8 cellular contexts compared by ENCODE assay signal in genomic region chr16:30760577-30761426, GRCh38. TPM values are rescaled to one million over a fixed set of nuclear protein-coding genes. Genes with fewer than 3 reads are reported as not detected.
A peak's percentile ranks its signal among the peaks of the same experiment; 100 is the strongest.
DNase-seq lines count a peak whose midpoint lies in the region; ATAC-seq and TF ChIP-seq lines count a peak whose summit lies in the region.

No MANE protein-coding gene starts in this region.

- TF ChIP-seq CTCF in PC-3 (conservative IDR thresholded peaks at IDR 0.05; ENCODE audit: low read depth, low read length) (no peak), ovary (IDR thresholded peaks at IDR 0.05) (no peak)

- CTCF ChIA-PET in PC-3 (lab: Charles Lee), result interaction anchor here (0.6 kb wide), 1 partner anchor 233 kb away, joined by 13 read pairs; no protein-coding TSS in a partner anchor

- no TSS peak for BruUV-seq in PC-3 (replicated peaks; lab: Mats Ljungman, UMichigan)

- peak overlapping the region; percentile 82 for H3K4me3 ChIP-seq in PC-3 (ENCODE audit: low read length)
- H3K4me3 ChIP-seq in esophagus (ENCODE audit: low read depth in 1 of 2, low read length in 2 of 2), result peak overlapping the region; percentile 88 to 91
- H3K4me3 ChIP-seq in ovary, result peak overlapping the region; percentile 63

- no peak for TF ChIP-seq POLR2A in ovary (IDR thresholded peaks at IDR 0.05)

- H3K27ac ChIP-seq in PC-3 (ENCODE audit: low read length) (no peak overlapping the region), esophagus (ENCODE audit: low read depth in 2 of 2, low read length in 1 of 2) (peak overlapping the region in 1 of 2 donors; percentile 63), ovary (no peak overlapping the region)

- peaks cover 4% of the 10 kb centered on the region; the same call in 1 of the 2 replicates for H4K20me1 ChIP-seq in PC-3 (ENCODE audit: low read length)

- no peak; the same call in 1 of the 2 replicates for ATAC-seq in PC-3
- ATAC-seq in GM21786 (IDR thresholded peaks at IDR 0.05; ENCODE audit: unreplicated experiment), result no peak

- peak overlapping the region; percentile 78 for H2AFZ ChIP-seq in PC-3 (ENCODE audit: low read length)

- peak overlapping the region; percentile 89; the same call in 1 of the 2 replicates for H3K9ac ChIP-seq in ES-I3 (ENCODE audit: low read depth, low read length)
- peak overlapping the region; percentile 71 for H3K9ac ChIP-seq in PC-3 (ENCODE audit: low read length)

- no peak for DNase-seq in PC-3
- peak in 1 of 5 donors; percentile 21 for DNase-seq in ovary
- DNase-seq in NCI-H2029 treated with DMSO at 0.1 percent for 48 hours (lab: John Stamatoyannopoulos, UW), result no peak
- no peak for DNase-seq in SKM-1 (lab: John Stamatoyannopoulos, UW; ENCODE audit: unreplicated experiment)
- no peak for DNase-seq in GOT3 (lab: John Stamatoyannopoulos, UW)

- intact Hi-C loops in PC-3 (cut with micrococcal nuclease) (loop anchor here (5.0 kb wide), 1 partner anchor 104 kb away; the partner anchor contains the start of gene FBRS), ovary (cut with DNase I) (no loop called here)

- peak overlapping the region; percentile 93 for H3K4me2 ChIP-seq in PC-3 (ENCODE audit: low read length)

- H3F3A ChIP-seq in PC-3 (ENCODE audit: low read length, unreplicated experiment), result no peaks in the 10 kb centered on the region

- H3K9me3 ChIP-seq in ES-I3 (ENCODE audit: control insufficient read depth, insufficient read depth, low read length) (no peaks in the 10 kb centered on the region), PC-3 (ENCODE audit: low read length) (no peaks in the 10 kb centered on the region), esophagus (ENCODE audit: control insufficient read depth in 2 of 2, insufficient read depth in 1 of 2, low read depth in 1 of 2, low read length in 1 of 2) (no peaks in the 10 kb centered on the region), ovary (no peaks in the 10 kb centered on the region)

- H3K36me3 ChIP-seq in ES-I3 (ENCODE audit: insufficient read depth, low read length), result peaks cover 13% of the 10 kb centered on the region; the same call in 1 of the 2 replicates
- H3K36me3 ChIP-seq in PC-3 (ENCODE audit: low read depth, low read length), result peaks cover 15% of the 10 kb centered on the region; the same call in 1 of the 2 replicates
- peaks cover 3 to 30% of the 10 kb centered on the region in 2 donors for H3K36me3 ChIP-seq in esophagus (ENCODE audit: control insufficient read depth in 2 of 2, insufficient read depth in 2 of 2, low read length in 1 of 2)
- no peaks in the 10 kb centered on the region for H3K36me3 ChIP-seq in ovary

- TF ChIP-seq EP300 in ovary (IDR thresholded peaks at IDR 0.05), result no peak

- H3K27me3 ChIP-seq in PC-3 (ENCODE audit: low read length), result no peaks in the 10 kb centered on the region
- no peaks in the 10 kb centered on the region for H3K27me3 ChIP-seq in esophagus (ENCODE audit: control insufficient read depth in 1 of 2, insufficient read depth in 2 of 2, low read length in 2 of 2)
- H3K27me3 ChIP-seq in ovary, result no peaks in the 10 kb centered on the region

- POLR2A ChIA-PET in PC-3 (lab: Charles Lee; ENCODE audit: unreplicated experiment), result interaction anchor here (0.5 kb wide), 1 partner anchor 22 kb away, joined by 3 read pairs; no protein-coding TSS in a partner anchor

- 28% methylated on average over 26 of the region's 26 CpGs for WGBS in esophagus, 2 donors
- WGBS in ovary, 3 donors, result 19 to 27% (median 24%) methylated on average over 23 to 26 of the region's 26 CpGs

- H3K79me2 ChIP-seq in PC-3 (ENCODE audit: low read length), result peaks cover 33% of the 10 kb centered on the region

- no peaks in the 10 kb centered on the region for H3K9me2 ChIP-seq in PC-3 (replicated peaks; ENCODE audit: low read length)

- peaks cover 8% of the 10 kb centered on the region; the same call in 1 of the 2 replicates for H3K4me1 ChIP-seq in ES-I3 (ENCODE audit: insufficient read depth, low read length)
- H3K4me1 ChIP-seq in PC-3 (ENCODE audit: insufficient read depth, low read length), result peaks cover 20% of the 10 kb centered on the region
- peaks cover 0 to 13% of the 10 kb centered on the region in 2 donors for H3K4me1 ChIP-seq in esophagus (ENCODE audit: control insufficient read depth in 2 of 2, insufficient read depth in 2 of 2, low read length in 1 of 2)
- H3K4me1 ChIP-seq in ovary (ENCODE audit: insufficient read depth), result peaks cover 6% of the 10 kb centered on the region

RNA-seq across cellular contexts. Expression of gene CFAP119, which starts 1.1 kb away (rescaled TPM):
- 8.6 and 9.6 TPM in 2 replicates for total RNA-seq in PC-3 (2014; rRNA removed)
- 1 to 10 TPM; 3.5 to 6.2 TPM for polyA plus RNA-seq in esophagus
- 10 to 100 TPM in 1 of 7 donors, 1 to 10 TPM in 6; 1.2 to 27.0 (median 5.1) TPM for total RNA-seq in ovary
- polyA plus RNA-seq in ovary, result 1 to 10 TPM; 2.1 to 4.6 TPM

RNA-seq across cellular contexts. Expression of gene RNF40, which starts 1.3 kb away (rescaled TPM):
- total RNA-seq in PC-3 (2014; rRNA removed) (64.1 and 80.2 TPM in 2 replicates), ovary (100 to 1,000 TPM in 3 of 7 donors, 10 to 100 TPM in 4; 74.4 to 143 (median 94.3) TPM)
- polyA plus RNA-seq in esophagus (10 to 100 TPM; 39.9 to 64.1 TPM), ovary (100 to 1,000 TPM in 1 of 2 donors, 10 to 100 TPM in 1; 67.2 to 110 TPM)

RNA-seq across cellular contexts. Expression of gene PHKG2, which starts 12.6 kb away (rescaled TPM):
- total RNA-seq in PC-3 (2014; rRNA removed) (28.6 and 30.9 TPM in 2 replicates), ovary (10 to 100 TPM; 14.2 to 41.6 (median 21.0) TPM)
- polyA plus RNA-seq in esophagus (10 to 100 TPM; 23.2 to 34.8 TPM), ovary (10 to 100 TPM; 13.1 to 20.6 TPM)

RNA-seq across cellular contexts. Expression of gene ZNF629, which starts 26.2 kb away (rescaled TPM):
- total RNA-seq in PC-3 (2014; rRNA removed) (7.8 and 8.4 TPM in 2 replicates), ovary (10 to 100 TPM in 6 of 7 donors, 1 to 10 TPM in 1; 9.4 to 26.3 (median 21.9) TPM)
- polyA plus RNA-seq in esophagus (1 to 10 TPM; 3.4 to 4.9 TPM), ovary (10 to 100 TPM in 1 of 2 donors, 1 to 10 TPM in 1; 8.2 to 12.4 TPM)
